1 cellular context compared by ENCODE assay signal in genomic region chr16:85570213-85570734, GRCh38.
TF ChIP-seq lines count a peak whose summit lies in the region.

No MANE protein-coding gene starts in this region.

TF ChIP-seq in HepG2, 621 proteins besides CTCF, POLR2A, EP300 and RAD21 (continued from another document):
- TF ChIP-seq ZBTB33 (CRISPR knock-in tag; IDR thresholded peaks at IDR 0.05), result peak; percentile 67; the same call in 1 of the 2 replicates
TF ChIP-seq in HepG2: peak in this region for 1.
